10 cellular contexts compared by ENCODE assay signal in genomic region chr2:112001136-112001764, GRCh38. TPM values are rescaled to one million over a fixed set of nuclear protein-coding genes. Genes with fewer than 3 reads are reported as not detected.
DNase-seq lines count a peak whose midpoint lies in the region; ATAC-seq, FAIRE-seq and TF ChIP-seq lines count a peak whose summit lies in the region.
"Had no signal": no experiment of that assay in that cellular context is flagged by ENCODE, and none has a peak within 500 bp of the region (broad histone marks: within the 10 kb centered on the region; RNA-seq: fewer than 3 reads in every experiment).

No MANE protein-coding gene starts in this region.

- intact Hi-C loops in left ventricle myocardium superior (cut with micrococcal nuclease), result no loop called here

- DNase-seq in AML-193 (lab: John Stamatoyannopoulos, UW) (peak; percentile 98 to 99), OCI-M2 (lab: John Stamatoyannopoulos, UW; ENCODE audit: unreplicated experiment) (peak; percentile 36), left ventricle myocardium superior (no peak), D721Med (ENCODE audit: insufficient read length, low spot score) (no peak), activated T-cell treated with anti-CD3 and anti-CD28 coated beads for 4 hours (no peak), NCI-H2196 (lab: John Stamatoyannopoulos, UW; ENCODE audit: unreplicated experiment) (no peak)
- no peak for DNase-seq in activated CD4-positive, CD25-positive, alpha-beta regulatory T cell (lab: John Stamatoyannopoulos, UW)
- DNase-seq: aorta, left cardiac atrium had no signal

- no peak for TF ChIP-seq CTCF in D721Med (IDR thresholded peaks at IDR 0.05; ENCODE audit: insufficient read depth, missing control alignments)

- no peak for FAIRE-seq in D721Med (lab: Jason Lieb, UNC)

- ATAC-seq in HG03103 (IDR thresholded peaks at IDR 0.05; ENCODE audit: low read depth, unreplicated experiment), result peak; percentile 55
- peak; percentile 59 for ATAC-seq in left ventricle myocardium superior

RNA-seq across cellular contexts. Expression of gene TMEM87B, which starts 53.8 kb away (rescaled TPM):
- total RNA-seq in left ventricle myocardium superior, result 4.7 TPM

Comparison
In these comparisons a context has a peak if more than half of its experiments do, and no peak if none do; other contexts are left out.
1. DNase-seq: peak in AML-193 (2 of 2) and OCI-M2 (single experiment); none in left ventricle myocardium superior (single experiment), D721Med (single experiment), activated T-cell treated with anti-CD3 and anti-CD28 coated beads for 4 hours (single experiment), NCI-H2196 (single experiment) and activated CD4-positive, CD25-positive, alpha-beta regulatory T cell (0 of 4).